In genomic region chr6:92024071-92024470, GRCh38 we compare ENCODE assay signal across 21 cellular contexts.
"Had no signal": no experiment of that assay in that cellular context is flagged by ENCODE, and none has a peak within 500 bp of the region (broad histone marks: within the 10 kb centered on the region; RNA-seq: fewer than 3 reads in every experiment).

No MANE protein-coding gene starts in this region.

- H3K9me3 Mint-ChIP-seq: dendritic cell treated with granulocyte-macrophage colony-stimulating factor and Interleukin-4, amounts not matched to agents 40 ng/mL and 50 ng/mL, for 4 days had no signal

- H3K4me1 Mint-ChIP-seq: activated CD4-positive, alpha-beta T cell treated with anti-CD3 and anti-CD28 coated beads, Interleukin-2, amount 10 ng/mL, durations not matched to agents 7 days and 5 days; activated T-helper 17 cell treated with anti-CD3 and anti-CD28 coated beads, Interleukin-2, amount 50 U/mL, for 72 hours; T-cell had no signal

- H3K36me3 Mint-ChIP-seq: activated CD4-positive, alpha-beta memory T cell treated with anti-CD3 and anti-CD28 coated beads for 36 hours; activated naive CD8-positive, alpha-beta T cell; brain; T-cell had no signal

- H3K27ac Mint-ChIP-seq: activated CD4-positive, alpha-beta memory T cell treated with anti-CD3 and anti-CD28 coated beads for 36 hours; activated CD4-positive, alpha-beta T cell treated with anti-CD3 and anti-CD28 coated beads, Interleukin-2, amount 10 ng/mL, durations not matched to agents 7 days and 5 days; activated naive CD4-positive, alpha-beta T cell treated with anti-CD3 and anti-CD28 coated beads for 36 hours; activated naive CD8-positive, alpha-beta T cell; activated T-helper 17 cell treated with anti-CD3 and anti-CD28 coated beads, Interleukin-2, amount 50 U/mL, for 72 hours; dendritic cell treated with granulocyte-macrophage colony-stimulating factor and Interleukin-4, amounts not matched to agents 40 ng/mL and 50 ng/mL, for 4 days; T-cell had no signal

- H3K4me3 Mint-ChIP-seq: activated CD4-positive, alpha-beta memory T cell treated with anti-CD3 and anti-CD28 coated beads for 36 hours; activated CD4-positive, alpha-beta T cell treated with anti-CD3 and anti-CD28 coated beads, Interleukin-2, amount 10 ng/mL, durations not matched to agents 7 days and 5 days; activated naive CD4-positive, alpha-beta T cell treated with anti-CD3 and anti-CD28 coated beads for 36 hours; activated naive CD8-positive, alpha-beta T cell; activated T-helper 17 cell treated with anti-CD3 and anti-CD28 coated beads, Interleukin-2, amount 50 U/mL, for 72 hours; dendritic cell treated with granulocyte-macrophage colony-stimulating factor and Interleukin-4, amounts not matched to agents 40 ng/mL and 50 ng/mL, for 4 days; T-cell had no signal

- H3K27ac ChIP-seq: SK-N-MC, VCaP had no signal

- H3K27me3 Mint-ChIP-seq: activated CD4-positive, alpha-beta memory T cell treated with anti-CD3 and anti-CD28 coated beads for 36 hours; activated CD4-positive, alpha-beta T cell treated with anti-CD3 and anti-CD28 coated beads, Interleukin-2, amount 10 ng/mL, durations not matched to agents 7 days and 5 days; activated naive CD8-positive, alpha-beta T cell; activated T-helper 17 cell treated with anti-CD3 and anti-CD28 coated beads, Interleukin-2, amount 50 U/mL, for 72 hours; dendritic cell treated with granulocyte-macrophage colony-stimulating factor and Interleukin-4, amounts not matched to agents 40 ng/mL and 50 ng/mL, for 4 days; T-cell had no signal

- DNase-seq: activated CD4-positive, alpha-beta memory T cell treated with anti-CD3 and anti-CD28 coated beads for 36 hours; activated CD4-positive, alpha-beta T cell treated with anti-CD3 and anti-CD28 coated beads, Interleukin-2, amount 10 ng/mL, durations not matched to agents 7 days and 5 days; activated CD4-positive, CD25-positive, alpha-beta regulatory T cell; activated CD8-positive, alpha-beta memory T cell treated with anti-CD3 and anti-CD28 coated beads for 24 hours; activated gamma-delta T cell; activated naive CD4-positive, alpha-beta T cell treated with anti-CD3 and anti-CD28 coated beads for 36 hours; activated T-cell treated with anti-CD3 and anti-CD28 coated beads for 4 hours; activated T-cell treated with anti-CD3 and anti-CD28 coated beads, Interleukin-2, amount 50 U/mL, for 48 hours; MG63; NCI-H446; NCI-H526; PC-3; SIG-M5; T-cell; T-helper 2 cell had no signal
